ENCODE assay signal across 8 cellular contexts in genomic region chr3:151228291-151229125, GRCh38. TPM values are rescaled to one million over a fixed set of nuclear protein-coding genes. Genes with fewer than 3 reads are reported as not detected.
DNase-seq lines count a peak whose midpoint lies in the region; ATAC-seq and TF ChIP-seq lines count a peak whose summit lies in the region.

No MANE protein-coding gene starts in this region.

- H3K4me3 Mint-ChIP-seq in MCF 10A (ENCODE audit: unreplicated experiment): no peak overlapping the region

- TF ChIP-seq CTCF in MCF 10A (IDR thresholded peaks at IDR 0.05; ENCODE audit: unreplicated experiment) (no peak), breast epithelium (IDR thresholded peaks at IDR 0.05) (no peak), foreskin fibroblast (IDR thresholded peaks at IDR 0.05; ENCODE audit: low read depth, low read length) (no peak)

- H3K36me3 Mint-ChIP-seq in MCF 10A (ENCODE audit: insufficient read depth, unreplicated experiment): no peaks in the 10 kb centered on the region

- H3K4me1 Mint-ChIP-seq in MCF 10A (ENCODE audit: insufficient read depth, unreplicated experiment): peaks cover 18% of the 10 kb centered on the region

- H3K36me3 ChIP-seq in breast epithelium: no peaks in the 10 kb centered on the region

- POLR2A ChIA-PET in MCF 10A (lab: Yijun Ruan, JAX): interaction anchor here (0.8 to 1.3 kb wide), 4 partner anchors 11 to 76 kb away, joined by 3 to 6 read pairs (median 4); partner anchors contain the start of gene P2RY14

- ATAC-seq in HG03175 (IDR thresholded peaks at IDR 0.05; ENCODE audit: unreplicated experiment): no peak

- peaks cover 0 to 4% of the 10 kb centered on the region in 2 donors for H3K4me1 ChIP-seq in breast epithelium

- peak overlapping the region in 1 of 2 donors; percentile 52 for H3K27ac ChIP-seq in breast epithelium

- H3K27me3 Mint-ChIP-seq in MCF 10A (ENCODE audit: insufficient read depth, unreplicated experiment): no peaks in the 10 kb centered on the region

- H3K9me3 Mint-ChIP-seq in MCF 10A (ENCODE audit: unreplicated experiment): no peaks in the 10 kb centered on the region

- intact Hi-C loops in MCF 10A (cut with micrococcal nuclease): loop anchor here (5.0 kb wide), 2 partner anchors 209 to 689 kb away; no protein-coding TSS in a partner anchor
- intact Hi-C loops in breast epithelium (cut with DNase I; ENCODE audit: low total_unique reads): no loop called here

- TF ChIP-seq POLR2A in breast epithelium (IDR thresholded peaks at IDR 0.05): no peak

- H3K27ac Mint-ChIP-seq in MCF 10A (ENCODE audit: low read depth, unreplicated experiment): no peak overlapping the region

- CTCF ChIA-PET in MCF 10A (lab: Yijun Ruan, JAX): interaction anchor here (0.6 to 6.5 kb wide), 56 partner anchors 9 to 1852 kb away, joined by 3 to 107 read pairs (median 4); partner anchors contain the start of gene P2RY14

- no TSS peak for BruUV-seq in MCF 10A (replicated peaks; lab: Mats Ljungman, UMichigan)

- no peaks in the 10 kb centered on the region for H3K9me3 ChIP-seq in breast epithelium

- peak; percentile 47 for DNase-seq in MCF 10A (ENCODE audit: unreplicated experiment)
- DNase-seq in breast epithelium (ENCODE audit: low spot score in 2 of 2): no peak
- DNase-seq in SW 1271 (lab: John Stamatoyannopoulos, UW): peak; percentile 21 to 67
- peak; percentile 67 to 81 for DNase-seq in foreskin fibroblast
- DNase-seq in stromal cell of bone marrow (ENCODE audit: low read depth): peak; percentile 82
- no peak for DNase-seq in NCI-H446 treated with DMSO at 0.1 percent for 48 hours (lab: John Stamatoyannopoulos, UW)
- no peak for DNase-seq in NCI-H187 treated with DMSO at 0.1 percent for 48 hours (lab: John Stamatoyannopoulos, UW)

- H3K4me3 ChIP-seq in breast epithelium: no peak overlapping the region
- H3K4me3 ChIP-seq in foreskin fibroblast (ENCODE audit: low read depth in 1 of 2, low read length in 2 of 2): no peak overlapping the region

- H3K27me3 ChIP-seq in breast epithelium: no peaks in the 10 kb centered on the region

RNA-seq across cellular contexts. Expression of gene GPR171, which starts 25.5 kb away (rescaled TPM):
- total RNA-seq in MCF 10A (2022) (not detected in 2 replicates), breast epithelium (1 to 10 TPM in 2 of 3 donors, under 1 TPM in 1; 0.48 to 7.2 (median 1.8) TPM)

RNA-seq across cellular contexts. Expression of gene P2RY14, which starts 49.8 kb away (rescaled TPM):
- total RNA-seq in MCF 10A (2022): not detected in 2 replicates
- total RNA-seq in breast epithelium: 1 to 10 TPM; 1.9 to 8.5 (median 3.3) TPM

Comparison
In these comparisons a context has a peak if more than half of its experiments do, and no peak if none do; other contexts are left out.
1. DNase-seq: peak in MCF 10A (single experiment), SW 1271 (2 of 2), foreskin fibroblast (2 of 2) and stromal cell of bone marrow (single experiment); none in breast epithelium (0 of 2), NCI-H446 treated with DMSO at 0.1 percent for 48 hours (single experiment) and NCI-H187 treated with DMSO at 0.1 percent for 48 hours (single experiment).